In genomic region chr13:42040730-42041016, GRCh38 we compare ENCODE assay signal across 8 cellular contexts. TPM values are rescaled to one million over a fixed set of nuclear protein-coding genes. Genes with fewer than 3 reads are reported as not detected.
DNase-seq lines count a peak whose midpoint lies in the region; ATAC-seq and TF ChIP-seq lines count a peak whose summit lies in the region.

No MANE protein-coding gene starts in this region.

- peaks cover 14 to 28% of the 10 kb centered on the region in 2 experiments for H3K79me1 ChIP-seq in IMR-90 (ENCODE audit: low read depth in 1 of 2, low read length in 2 of 2)

- H3K27ac ChIP-seq in IMR-90 (ENCODE audit: insufficient read depth, low read length) (peak overlapping the region; percentile 74), ectodermal cell (ENCODE audit: insufficient read depth, low read depth, low read length, poor library complexity, severe bottlenecking) (no peak overlapping the region), ovary (peak overlapping the region; percentile 63 to 90)

- in situ Hi-C loops in IMR-90 (cut with MboI; ENCODE audit: low sequenced_read_pairs) (loop anchor here (10.0 kb wide), 1 partner anchor 376 kb away; no protein-coding TSS in a partner anchor), G401 (cut with HindIII; ENCODE audit: low sequenced_read_pairs) (no loop called here)

- no peak overlapping the region for H2AK5ac ChIP-seq in IMR-90 (ENCODE audit: low read depth, low read length)

- no peak for TF ChIP-seq RAD21 in IMR-90 (IDR thresholded peaks at IDR 0.05; ENCODE audit: low read length)

- TF ChIP-seq POLR2A in IMR-90 (IDR thresholded peaks at IDR 0.05; ENCODE audit: low read depth, low read length): no peak
- no peak for TF ChIP-seq POLR2A in ovary (IDR thresholded peaks at IDR 0.05)

- no peak overlapping the region for H3K23ac ChIP-seq in IMR-90 (ENCODE audit: low read depth, low read length)

- peaks cover 4% of the 10 kb centered on the region; the same call in 1 of the 2 replicates for H3K9me1 ChIP-seq in IMR-90 (ENCODE audit: insufficient read depth, low read length)

- CTCF ChIA-PET in IMR-90 (lab: Yijun Ruan, JAX): no interaction called here

- H3K4me1 ChIP-seq in ES-I3 (ENCODE audit: insufficient read depth, low read length) (no peaks in the 10 kb centered on the region), IMR-90 (ENCODE audit: control insufficient read depth, insufficient read depth, low read length) (peaks cover 8% of the 10 kb centered on the region), ectodermal cell (ENCODE audit: control insufficient read depth, insufficient read depth, low read length) (peaks cover 13% of the 10 kb centered on the region), ovary (ENCODE audit: insufficient read depth) (no peaks in the 10 kb centered on the region)

- intact Hi-C loops in IMR-90 (cut with micrococcal nuclease) (loop anchor here (1.0 to 10.0 kb wide), 7 partner anchors 40 to 628 kb away; partner anchors contain the start of gene VWA8), ovary (cut with DNase I) (loop anchor here in 3 of 4 donors (5.0 to 10.0 kb wide), 3 partner anchors 76 to 373 kb away; partner anchors contain the start of gene VWA8 (in 1 of the 3))

- peak overlapping the region; percentile 94 for H2AFZ ChIP-seq in IMR-90 (replicated peaks; ENCODE audit: low read length, poor library complexity)

- WGBS in IMR-90 (ENCODE audit: extremely low coverage in 2 of 2, insufficient read length in 1 of 2), 2 experiments: 0% methylated on average over 18 of the region's 49 CpGs; no CpG with 5 or more reads in 1 of the 2 experiments
- WGBS in ectodermal cell, 2 experiments: 0 to 1% methylated on average over 49 of the region's 49 CpGs
- 0 to 1% (median 1%) methylated on average over 12 to 48 of the region's 49 CpGs for WGBS in ovary, 3 donors

- H3K9ac ChIP-seq in ES-I3 (ENCODE audit: low read depth, low read length) (peak overlapping the region; percentile 45), IMR-90 (ENCODE audit: low read depth, low read length) (no peak overlapping the region; the same call in 1 of the 2 replicates)

- no peak for TF ChIP-seq EP300 in ovary (IDR thresholded peaks at IDR 0.05)

- H2BK5ac ChIP-seq in IMR-90 (ENCODE audit: low read depth, low read length, poor library complexity, severe bottlenecking): peak overlapping the region; percentile 4

- no peak overlapping the region for H4K5ac ChIP-seq in IMR-90 (ENCODE audit: low read depth, low read length)

- no TSS peak for BruUV-seq in IMR-90 (replicated peaks; lab: Mats Ljungman, UMichigan)

- H3K36me3 ChIP-seq in ES-I3 (ENCODE audit: insufficient read depth, low read length) (no peaks in the 10 kb centered on the region), IMR-90 (ENCODE audit: control insufficient read depth, insufficient read depth, low read length) (no peaks in the 10 kb centered on the region), ectodermal cell (ENCODE audit: control insufficient read depth, insufficient read depth, low read length) (no peaks in the 10 kb centered on the region), ovary (no peaks in the 10 kb centered on the region)

- no peak overlapping the region for H3K18ac ChIP-seq in IMR-90 (ENCODE audit: low read depth, low read length)

- 0 out of 2 replicates have a peak, but pooled peaks cover 8% of the 10 kb centered on the region for H4K20me1 ChIP-seq in IMR-90 (ENCODE audit: insufficient read depth, low read length)

- H3K27me3 ChIP-seq in IMR-90 (ENCODE audit: control insufficient read depth, insufficient read depth, low read length) (no peaks in the 10 kb centered on the region), ectodermal cell (ENCODE audit: control insufficient read depth, insufficient read depth, low read length, poor library complexity, severe bottlenecking) (peaks cover 64% of the 10 kb centered on the region), ovary (no peaks in the 10 kb centered on the region)

- H2BK15ac ChIP-seq in IMR-90 (ENCODE audit: low read depth, low read length): no peak overlapping the region

- POLR2A ChIA-PET in IMR-90 (lab: Charles Lee; ENCODE audit: unreplicated experiment): no interaction called here

- no peak overlapping the region for H2BK120ac ChIP-seq in IMR-90 (ENCODE audit: low read depth, low read length)

- peak overlapping the region; percentile 67 for H2AK9ac ChIP-seq in IMR-90 (replicated peaks; ENCODE audit: low read depth, low read length, poor library complexity)

- no peak; the same call in 1 of the 2 replicates for ATAC-seq in IMR-90 (ENCODE audit: low read depth)
- ATAC-seq in HG02623 (IDR thresholded peaks at IDR 0.05; ENCODE audit: unreplicated experiment): no peak
- no peak for ATAC-seq in GM21529 (IDR thresholded peaks at IDR 0.05; ENCODE audit: unreplicated experiment)

- no peak overlapping the region for H3K56ac ChIP-seq in IMR-90 (ENCODE audit: extremely low read depth, insufficient read depth, low read length)

- H3K4ac ChIP-seq in IMR-90 (ENCODE audit: low read depth, low read length): no peak overlapping the region

- no peak overlapping the region for H4K91ac ChIP-seq in IMR-90 (ENCODE audit: insufficient read depth, low read depth, low read length)

- dilution Hi-C loops in IMR-90 (cut with HindIII; ENCODE audit: low sequenced_read_pairs, unreplicated experiment): no loop called here

- TF ChIP-seq CTCF in IMR-90 (conservative IDR thresholded peaks at IDR 0.05; ENCODE audit: low read depth, low read length): no peak
- no peak for TF ChIP-seq CTCF in ovary (IDR thresholded peaks at IDR 0.05)

- H4K8ac ChIP-seq in IMR-90 (ENCODE audit: low read depth in 2 of 2, low read length in 2 of 2): no peak overlapping the region

- H2BK20ac ChIP-seq in IMR-90 (ENCODE audit: low read depth, low read length): no peak overlapping the region

- DNase-seq in IMR-90: no peak
- no peak for DNase-seq in ovary
- no peak for DNase-seq in stimulated activated CD4-positive, alpha-beta T cell treated with anti-CD3 and anti-CD28 coated beads, Interleukin-15, amount 100 ng/mL, for 24 hours
- DNase-seq in G401 (ENCODE audit: low spot score): no peak

- H3K9me3 ChIP-seq in ES-I3 (ENCODE audit: control insufficient read depth, insufficient read depth, low read length) (no peaks in the 10 kb centered on the region), IMR-90 (ENCODE audit: control insufficient read depth, insufficient read depth, low read length) (no peaks in the 10 kb centered on the region), ectodermal cell (ENCODE audit: control insufficient read depth, low read length) (no peaks in the 10 kb centered on the region), ovary (no peaks in the 10 kb centered on the region)

- peak overlapping the region; percentile 93; the same call in 1 of the 2 replicates for H3K4me2 ChIP-seq in IMR-90 (ENCODE audit: low read depth, low read length)

- H3K4me3 ChIP-seq in IMR-90 (ENCODE audit: insufficient read depth, low read depth, low read length) (peak overlapping the region; percentile 95), ectodermal cell (ENCODE audit: insufficient read depth, low read depth, low read length) (peak overlapping the region; percentile 74), ovary (peak overlapping the region; percentile 89)

- H3K14ac ChIP-seq in IMR-90 (replicated peaks; ENCODE audit: low read depth, low read length): no peak overlapping the region

TF ChIP-seq in IMR-90, 13 proteins besides CTCF, POLR2A, EP300 and RAD21:
- TF ChIP-seq BHLHE40 (IDR thresholded peaks at IDR 0.05; ENCODE audit: low read depth, low read length) (0 out of 2 replicates have a peak, but pooled peaks have one; percentile 31), CEBPB (IDR thresholded peaks at IDR 0.05; ENCODE audit: low read depth, low read length) (no peak), MXI1 (IDR thresholded peaks at IDR 0.05; ENCODE audit: borderline replicate concordance, low read depth, low read length) (no peak), USF2 (IDR thresholded peaks at IDR 0.05; ENCODE audit: low read depth, low read length) (no peak)

RNA-seq across cellular contexts. Expression of gene DGKH, which starts 7.8 kb away (rescaled TPM):
- total RNA-seq in IMR-90 (2012; rRNA removed) (9.7 and 13.4 TPM in 2 replicates), ovary (10 to 100 TPM in 4 of 7 donors, 1 to 10 TPM in 3; 8.6 to 14.1 (median 11.5) TPM)
- polyA plus RNA-seq in IMR-90 (2012; rRNA removed) (1.6 and 2.0 TPM in 2 replicates), ovary (1 to 10 TPM; 2.1 to 3.8 TPM)
- polyA plus RNA-seq in IMR-90 (2012; cell fraction: cytosol; rRNA removed): 0.21 and 0.30 TPM in 2 replicates
- 1.1 and 6.6 TPM in 2 replicates for polyA plus RNA-seq in IMR-90 (2012; cell fraction: nucleus; rRNA removed; ENCODE audit: low replicate concordance)
- 3.0 TPM for polyA plus RNA-seq in ectodermal cell (2013, experiment 1 of 4)
- 3.8 TPM for polyA plus RNA-seq in ectodermal cell (2013, experiment 2 of 4)
- polyA plus RNA-seq in ectodermal cell (2013, experiment 3 of 4): 2.3 TPM
- 2.7 TPM for polyA plus RNA-seq in ectodermal cell (2013, experiment 4 of 4)
- 1.8 and 2.3 TPM in 2 replicates for total RNA-seq in G401 (2014; rRNA removed; shearing (Covaris generic))
